10 cellular contexts compared by ENCODE assay signal in genomic region chr15:90336705-90337141, GRCh38. TPM values are rescaled to one million over a fixed set of nuclear protein-coding genes. Genes with fewer than 3 reads are reported as not detected.
DNase-seq lines count a peak whose midpoint lies in the region; ATAC-seq, FAIRE-seq and TF ChIP-seq lines count a peak whose summit lies in the region.
"Had no signal": no experiment of that assay in that cellular context is flagged by ENCODE, and none has a peak within 500 bp of the region (broad histone marks: within the 10 kb centered on the region; RNA-seq: fewer than 3 reads in every experiment).

No MANE protein-coding gene starts in this region.

- peak overlapping the region in 8 of 10 donors; percentile 2 to 65 (median 32) for H3K27ac Mint-ChIP-seq in naive thymus-derived CD8-positive, alpha-beta T cell

- H3K36me3 ChIP-seq in bronchial epithelial cell (ENCODE audit: control insufficient read depth, insufficient read depth, low read length): no peaks in the 10 kb centered on the region

- H3K9me3 Mint-ChIP-seq in naive thymus-derived CD8-positive, alpha-beta T cell: no peaks in the 10 kb centered on the region

- POLR2A ChIA-PET in naive thymus-derived CD8-positive, alpha-beta T cell (lab: Charles Lee): interaction anchor here (0.5 to 1.0 kb wide), 2 partner anchors 104 to 169 kb away, joined by 3 to 4 read pairs; no protein-coding TSS in a partner anchor

- TF ChIP-seq CTCF in bronchial epithelial cell (IDR thresholded peaks at IDR 0.05; ENCODE audit: insufficient read depth, low read length, severe bottlenecking): no peak

- peaks cover 8 to 12% (median 10%) of the 10 kb centered on the region in 4 donors for H3K4me1 Mint-ChIP-seq in naive thymus-derived CD8-positive, alpha-beta T cell

- DNase-seq in ELR (ENCODE audit: low read depth): peak; percentile 87
- DNase-seq in NOMO-1 treated with dmso at 0.1 percent for 144 hours (lab: John Stamatoyannopoulos, UW; ENCODE audit: unreplicated experiment): peak; percentile 86
- peak; percentile 99 for DNase-seq in bronchial epithelial cell (ENCODE audit: low read depth)
- peak in 4 of 10 donors; percentile 6 to 35 (median 26) for DNase-seq in naive thymus-derived CD8-positive, alpha-beta T cell
- no peak for DNase-seq in frontal cortex (ENCODE audit: low spot score in 2 of 2)
- no peak for DNase-seq in NCI-H2081 treated with DMSO at 0.1 percent for 48 hours (lab: John Stamatoyannopoulos, UW)
- DNase-seq: central memory CD4-positive, alpha-beta T cell; mesendoderm had no signal

- H3K27me3 ChIP-seq in bronchial epithelial cell (ENCODE audit: control insufficient read depth, insufficient read depth, low read length): no peaks in the 10 kb centered on the region

- no peaks in the 10 kb centered on the region for H3K36me3 Mint-ChIP-seq in naive thymus-derived CD8-positive, alpha-beta T cell

- no peak overlapping the region for H3K4me3 ChIP-seq in bronchial epithelial cell (ENCODE audit: low read depth, low read length)

- H3K4me3 Mint-ChIP-seq in naive thymus-derived CD8-positive, alpha-beta T cell: peak overlapping the region in 2 of 10 donors; percentile 19 to 40

- FAIRE-seq in bronchial epithelial cell (lab: Jason Lieb, UNC): no peak
- no peak for FAIRE-seq in frontal cortex (lab: Jason Lieb, UNC)

- peak; percentile 60 to 85 for ATAC-seq in naive thymus-derived CD8-positive, alpha-beta T cell
- ATAC-seq in HG02798 (IDR thresholded peaks at IDR 0.05; ENCODE audit: poor library complexity, unreplicated experiment): no peak
- ATAC-seq in HG03196 (IDR thresholded peaks at IDR 0.05; ENCODE audit: unreplicated experiment): no peak

- H3K27me3 Mint-ChIP-seq in naive thymus-derived CD8-positive, alpha-beta T cell: no peaks in the 10 kb centered on the region

RNA-seq across cellular contexts. Expression of gene ZNF774, which starts 15.4 kb away (rescaled TPM):
- 3.3 and 4.2 TPM in 2 replicates for total RNA-seq in bronchial epithelial cell
- 1 to 10 TPM in 1 of 2 experiments, under 1 TPM in 1; 0.42 to 1.5 TPM for total RNA-seq in naive thymus-derived CD8-positive, alpha-beta T cell
- under 1 TPM in 2 of 3 donors, not detected in 1; 0.13 to 0.89 TPM for polyA plus RNA-seq in naive thymus-derived CD8-positive, alpha-beta T cell
- total RNA-seq in frontal cortex: 4.5 TPM

RNA-seq across cellular contexts. Expression of gene IQGAP1, which starts 51.3 kb away (rescaled TPM):
- total RNA-seq in bronchial epithelial cell (163 and 276 TPM in 2 replicates), frontal cortex (44.8 TPM)
- total RNA-seq in naive thymus-derived CD8-positive, alpha-beta T cell: 100 to 1,000 TPM; 101 to 110 TPM
- polyA plus RNA-seq in naive thymus-derived CD8-positive, alpha-beta T cell: 100 to 1,000 TPM in 1 of 3 donors, 10 to 100 TPM in 2; 73.9 to 126 (median 74.2) TPM

Comparison
In these comparisons a context has a peak if more than half of its experiments do, and no peak if none do; other contexts are left out.
1. DNase-seq: peak in ELR (single experiment), NOMO-1 treated with dmso at 0.1 percent for 144 hours (single experiment) and bronchial epithelial cell (single experiment); none in frontal cortex (0 of 2) and NCI-H2081 treated with DMSO at 0.1 percent for 48 hours (single experiment).
2. ATAC-seq: peak in naive thymus-derived CD8-positive, alpha-beta T cell (2 of 2); none in HG02798 (single experiment) and HG03196 (single experiment).